Comparison of ENCODE assay signal across 1 cellular context in the genomic region with DNA sequence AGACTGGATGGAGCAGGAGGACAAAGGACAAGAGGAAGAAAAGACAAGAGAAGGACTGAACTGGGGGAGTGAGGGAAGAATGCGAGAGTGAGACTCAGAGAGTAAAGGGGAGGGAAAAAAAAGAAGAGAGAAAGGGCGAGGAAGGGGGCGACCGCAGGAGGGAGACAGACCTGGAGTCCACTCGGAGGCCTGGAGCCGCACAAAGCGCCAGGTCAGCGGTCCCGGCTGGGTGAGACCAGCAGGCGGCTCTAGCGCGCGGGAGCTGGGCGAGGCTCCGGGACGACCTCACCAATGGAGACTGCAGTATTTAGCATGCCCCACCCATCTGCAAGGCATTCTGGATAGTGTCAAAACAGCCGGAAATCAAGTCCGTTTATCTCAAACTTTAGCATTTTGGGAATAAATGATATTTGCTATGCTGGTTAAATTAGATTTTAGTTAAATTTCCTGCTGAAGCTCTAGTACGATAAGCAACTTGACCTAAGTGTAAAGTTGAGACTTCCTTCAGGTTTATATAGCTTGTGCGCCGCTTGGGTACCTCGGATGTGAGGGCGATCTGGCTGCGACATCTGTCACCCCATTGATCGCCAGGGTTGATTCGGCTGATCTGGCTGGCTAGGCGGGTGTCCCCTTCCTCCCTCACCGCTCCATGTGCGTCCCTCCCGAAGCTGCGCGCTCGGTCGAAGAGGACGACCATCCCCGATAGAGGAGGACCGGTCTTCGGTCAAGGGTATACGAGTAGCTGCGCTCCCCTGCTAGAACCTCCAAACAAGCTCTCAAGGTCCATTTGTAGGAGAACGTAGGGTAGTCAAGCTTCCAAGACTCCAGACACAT.
TF ChIP-seq lines count a peak whose summit lies in the region.
"Not testable (repeated sequence)": the region's sequence is repeated elsewhere in the genome, so short reads cannot be mapped to it uniquely, and the experiment has no call there.

A gene with protein sequence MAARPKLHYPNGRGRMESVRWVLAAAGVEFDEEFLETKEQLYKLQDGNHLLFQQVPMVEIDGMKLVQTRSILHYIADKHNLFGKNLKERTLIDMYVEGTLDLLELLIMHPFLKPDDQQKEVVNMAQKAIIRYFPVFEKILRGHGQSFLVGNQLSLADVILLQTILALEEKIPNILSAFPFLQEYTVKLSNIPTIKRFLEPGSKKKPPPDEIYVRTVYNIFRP (minus strand): TSS at position 206 of the 834 bp plus-strand sequence. CDS start 1,041 bp downstream, outside the sequence.

TF ChIP-seq in HepG2, 621 proteins besides CTCF, POLR2A, EP300 and RAD21 (continued from another document and continues in another):
- TF ChIP-seq ZNF180 (CRISPR knock-in tag; IDR thresholded peaks at IDR 0.05; ENCODE audit: borderline replicate concordance, low read depth) (0 out of 2 replicates have a peak, but pooled peaks have one; percentile 47), ZSCAN5A (CRISPR knock-in tag; IDR thresholded peaks at IDR 0.05; ENCODE audit: borderline replicate concordance) (peak; percentile 94), ZHX2 (CRISPR knock-in tag; IDR thresholded peaks at IDR 0.05; ENCODE audit: borderline replicate concordance) (peak; percentile 87; the same call in 1 of the 2 replicates), ZNF263 (CRISPR knock-in tag; IDR thresholded peaks at IDR 0.05) (peak; percentile 98), GMEB1 (CRISPR knock-in tag; IDR thresholded peaks at IDR 0.05; ENCODE audit: borderline replicate concordance) (peak; percentile 58; the same call in 1 of the 2 replicates), KLF11 (CRISPR knock-in tag; IDR thresholded peaks at IDR 0.05) (peak; percentile 85; the same call in 1 of the 2 replicates), HMG20B (CRISPR knock-in tag; conservative IDR thresholded peaks at IDR 0.05) (0 out of 2 replicates have a peak, but pooled peaks have one; percentile 45), PAXIP1 (CRISPR knock-in tag; conservative IDR thresholded peaks at IDR 0.05) (peak; percentile 18; the same call in 1 of the 2 replicates), RNF219 (CRISPR knock-in tag; IDR thresholded peaks at IDR 0.05) (peak; percentile 79; the same call in 1 of the 2 replicates), ZNF800 (CRISPR knock-in tag; IDR thresholded peaks at IDR 0.05) (peak; percentile 88), LCORL (CRISPR knock-in tag; IDR thresholded peaks at IDR 0.05) (peak; percentile 80), GFI1 (CRISPR knock-in tag; IDR thresholded peaks at IDR 0.05; ENCODE audit: borderline replicate concordance) (0 out of 2 replicates have a peak, but pooled peaks have one; percentile 75)
- TF ChIP-seq ZHX2 (IDR thresholded peaks at IDR 0.05; ENCODE audit: low read depth); LCORL (IDR thresholded peaks at IDR 0.05): not testable (repeated sequence)
- TF ChIP-seq, protein P1, sequence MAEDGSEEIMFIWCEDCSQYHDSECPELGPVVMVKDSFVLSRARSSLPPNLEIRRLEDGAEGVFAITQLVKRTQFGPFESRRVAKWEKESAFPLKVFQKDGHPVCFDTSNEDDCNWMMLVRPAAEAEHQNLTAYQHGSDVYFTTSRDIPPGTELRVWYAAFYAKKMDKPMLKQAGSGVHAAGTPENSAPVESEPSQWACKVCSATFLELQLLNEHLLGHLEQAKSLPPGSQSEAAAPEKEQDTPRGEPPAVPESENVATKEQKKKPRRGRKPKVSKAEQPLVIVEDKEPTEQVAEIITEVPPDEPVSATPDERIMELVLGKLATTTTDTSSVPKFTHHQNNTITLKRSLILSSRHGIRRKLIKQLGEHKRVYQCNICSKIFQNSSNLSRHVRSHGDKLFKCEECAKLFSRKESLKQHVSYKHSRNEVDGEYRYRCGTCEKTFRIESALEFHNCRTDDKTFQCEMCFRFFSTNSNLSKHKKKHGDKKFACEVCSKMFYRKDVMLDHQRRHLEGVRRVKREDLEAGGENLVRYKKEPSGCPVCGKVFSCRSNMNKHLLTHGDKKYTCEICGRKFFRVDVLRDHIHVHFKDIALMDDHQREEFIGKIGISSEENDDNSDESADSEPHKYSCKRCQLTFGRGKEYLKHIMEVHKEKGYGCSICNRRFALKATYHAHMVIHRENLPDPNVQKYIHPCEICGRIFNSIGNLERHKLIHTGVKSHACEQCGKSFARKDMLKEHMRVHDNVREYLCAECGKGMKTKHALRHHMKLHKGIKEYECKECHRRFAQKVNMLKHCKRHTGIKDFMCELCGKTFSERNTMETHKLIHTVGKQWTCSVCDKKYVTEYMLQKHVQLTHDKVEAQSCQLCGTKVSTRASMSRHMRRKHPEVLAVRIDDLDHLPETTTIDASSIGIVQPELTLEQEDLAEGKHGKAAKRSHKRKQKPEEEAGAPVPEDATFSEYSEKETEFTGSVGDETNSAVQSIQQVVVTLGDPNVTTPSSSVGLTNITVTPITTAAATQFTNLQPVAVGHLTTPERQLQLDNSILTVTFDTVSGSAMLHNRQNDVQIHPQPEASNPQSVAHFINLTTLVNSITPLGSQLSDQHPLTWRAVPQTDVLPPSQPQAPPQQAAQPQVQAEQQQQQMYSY (CRISPR knock-in tag; IDR thresholded peaks at IDR 0.05): peak; percentile 8; the same call in 1 of the 2 replicates
- TF ChIP-seq, protein P2, sequence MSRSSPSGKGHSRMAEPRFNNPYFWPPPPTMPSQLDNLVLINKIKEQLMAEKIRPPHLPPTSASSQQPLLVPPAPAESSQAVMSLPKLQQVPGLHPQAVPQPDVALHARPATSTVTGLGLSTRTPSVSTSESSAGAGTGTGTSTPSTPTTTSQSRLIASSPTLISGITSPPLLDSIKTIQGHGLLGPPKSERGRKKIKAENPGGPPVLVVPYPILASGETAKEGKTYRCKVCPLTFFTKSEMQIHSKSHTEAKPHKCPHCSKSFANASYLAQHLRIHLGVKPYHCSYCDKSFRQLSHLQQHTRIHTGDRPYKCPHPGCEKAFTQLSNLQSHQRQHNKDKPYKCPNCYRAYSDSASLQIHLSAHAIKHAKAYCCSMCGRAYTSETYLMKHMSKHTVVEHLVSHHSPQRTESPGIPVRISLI (CRISPR knock-in tag; IDR thresholded peaks at IDR 0.05; ENCODE audit: borderline replicate concordance): peak; percentile 92
